1 cellular context compared by ENCODE assay signal in the genomic region with DNA sequence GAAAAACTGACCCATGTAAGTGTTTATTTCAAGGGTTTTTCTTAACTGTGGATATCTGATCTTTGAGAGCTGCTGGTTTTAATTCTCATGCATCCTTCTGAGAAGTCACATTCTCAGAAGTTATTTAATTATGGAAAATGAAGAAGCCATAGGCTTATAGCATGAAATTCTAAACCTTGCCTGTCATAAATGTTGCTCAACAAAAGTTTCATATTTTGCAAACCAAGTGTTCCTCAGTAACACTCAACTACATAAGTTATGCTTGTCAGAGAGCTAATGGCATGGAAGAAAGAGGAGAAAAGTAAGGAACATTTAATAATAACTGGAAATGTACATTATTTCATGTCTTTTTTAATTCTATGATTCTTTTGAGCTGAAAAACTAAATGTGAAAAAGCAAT.
TF ChIP-seq lines count a peak whose summit lies in the region.

No MANE protein-coding gene starts in this region.

TF ChIP-seq in HCT116, 20 proteins besides CTCF, POLR2A, EP300 and RAD21:
- TF ChIP-seq SP1 (IDR thresholded peaks at IDR 0.05; ENCODE audit: low read depth) = no peak; the same call in 1 of the 2 replicates
- TF ChIP-seq FOSL1 (IDR thresholded peaks at IDR 0.05; ENCODE audit: low read depth) = 0 out of 2 replicates have a peak, but pooled peaks have one; percentile 6
- peak; percentile 40; the same call in 1 of the 2 replicates for TF ChIP-seq CEBPB (IDR thresholded peaks at IDR 0.05; ENCODE audit: low read depth)
